In the genomic region with DNA sequence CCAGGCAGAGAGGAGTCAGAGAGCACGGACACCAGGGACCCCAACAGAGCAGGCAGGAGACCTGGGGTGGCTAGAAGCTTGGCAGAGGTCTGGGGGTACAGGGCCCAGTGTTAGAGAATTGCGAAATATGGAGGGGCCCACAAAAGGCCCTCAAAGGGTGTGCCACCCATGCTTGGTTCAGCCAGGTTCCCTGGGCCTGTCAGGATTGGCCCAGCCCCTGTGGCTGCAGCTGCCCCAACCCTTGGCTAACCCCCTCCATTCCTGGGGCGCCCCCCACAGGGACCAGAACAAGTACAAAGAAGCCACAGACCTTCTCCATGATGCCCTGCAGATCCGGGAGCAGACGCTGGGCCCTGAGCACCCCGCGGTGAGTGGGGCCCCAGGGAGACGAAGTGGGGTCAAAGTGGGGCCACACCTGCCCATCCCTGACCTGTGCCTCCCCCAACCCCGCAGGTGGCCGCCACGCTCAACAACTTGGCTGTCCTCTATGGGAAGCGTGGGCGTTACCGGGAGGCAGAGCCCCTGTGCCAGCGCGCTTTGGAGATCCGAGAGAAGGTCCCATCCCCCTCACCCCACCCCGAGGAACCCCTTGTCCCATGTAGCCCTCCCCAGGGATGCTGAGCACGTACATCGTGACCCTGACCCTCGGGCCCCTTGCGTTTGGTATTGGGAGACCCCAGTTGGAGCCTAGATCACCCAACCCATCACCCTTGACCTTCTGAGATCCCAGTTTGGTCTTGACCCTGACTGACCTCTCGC, we compare ENCODE assay signal across 1 cellular context.
TF ChIP-seq lines count a peak whose summit lies in the region.

No MANE protein-coding gene starts in this region.

TF ChIP-seq in HEK293, 187 proteins besides CTCF, POLR2A, EP300 and RAD21 (continued from another document):
- TF ChIP-seq INSM2 (tag by site-specific recombination; IDR thresholded peaks at IDR 0.05): no peak
- no peak for TF ChIP-seq REPIN1 (tag by site-specific recombination; IDR thresholded peaks at IDR 0.05; ENCODE audit: low read depth)
- TF ChIP-seq ZIC2 (tag by site-specific recombination; IDR thresholded peaks at IDR 0.05): peak; percentile 50
TF ChIP-seq in HEK293: peak in this region for 6.
